Comparison of ENCODE assay signal across 7 cellular contexts in genomic region chr6:31462026-31462963, GRCh38. TPM values are rescaled to one million over a fixed set of nuclear protein-coding genes. Genes with fewer than 3 reads are reported as not detected.
DNase-seq lines count a peak whose midpoint lies in the region; ATAC-seq and TF ChIP-seq lines count a peak whose summit lies in the region.

No MANE protein-coding gene starts in this region.

- peak; percentile 54 for DNase-seq in HCEC 1CT
- DNase-seq in activated B cell treated with CpG ODN at 0.5 μM for 24 hours: no peak
- DNase-seq in stimulated activated effector memory CD8-positive, alpha-beta T cell treated with anti-CD3 and anti-CD28 coated beads, Interleukin-12 subunit alpha, Interleukin-12 subunit beta, amount 100 ng/mL, for 72 hours (ENCODE audit: low spot score in 2 of 2): no peak
- DNase-seq in NCI-H446 treated with DMSO at 0.1 percent for 48 hours (lab: John Stamatoyannopoulos, UW): no peak
- no peak for DNase-seq in GM13977 (ENCODE audit: low spot score)

- H3K27me3 Mint-ChIP-seq in activated B cell treated with CpG ODN at 0.5 μM for 24 hours: no peaks in the 10 kb centered on the region

- H3K9me3 ChIP-seq in iPS-18a (ENCODE audit: control insufficient read depth, low read depth, low read length): no peaks in the 10 kb centered on the region

- H3K27me3 ChIP-seq in iPS-18a (ENCODE audit: control insufficient read depth, insufficient read depth, low read length): peaks cover 25% of the 10 kb centered on the region

- no peaks in the 10 kb centered on the region for H3K9me3 Mint-ChIP-seq in activated B cell treated with CpG ODN at 0.5 μM for 24 hours
- no peaks in the 10 kb centered on the region for H3K9me3 Mint-ChIP-seq in stimulated activated effector memory CD8-positive, alpha-beta T cell treated with anti-CD3 and anti-CD28 coated beads, Interleukin-12 subunit alpha, Interleukin-12 subunit beta, amount 100 ng/mL, for 72 hours

- CTCF ChIA-PET in activated B cell treated with CpG ODN at 0.5 μM for 24 hours (lab: Charles Lee): interaction anchor here (0.8 to 1.2 kb wide), 3 partner anchors 20 to 96 kb away, joined by 3 to 4 read pairs (median 3); no protein-coding TSS in a partner anchor

- H3K9ac ChIP-seq in iPS-18a (ENCODE audit: low read length): no peak overlapping the region

- peaks cover 52% of the 10 kb centered on the region for H3K4me1 Mint-ChIP-seq in activated B cell treated with CpG ODN at 0.5 μM for 24 hours
- H3K4me1 Mint-ChIP-seq in stimulated activated effector memory CD8-positive, alpha-beta T cell treated with anti-CD3 and anti-CD28 coated beads, Interleukin-12 subunit alpha, Interleukin-12 subunit beta, amount 100 ng/mL, for 72 hours: peaks cover 48% of the 10 kb centered on the region

- H3K4me3 Mint-ChIP-seq in activated B cell treated with CpG ODN at 0.5 μM for 24 hours: peak overlapping the region; percentile 100
- H3K4me3 Mint-ChIP-seq in stimulated activated effector memory CD8-positive, alpha-beta T cell treated with anti-CD3 and anti-CD28 coated beads, Interleukin-12 subunit alpha, Interleukin-12 subunit beta, amount 100 ng/mL, for 72 hours: peak overlapping the region; percentile 100

- POLR2A ChIA-PET in activated B cell treated with CpG ODN at 0.5 μM for 24 hours (lab: Charles Lee): interaction anchor here (0.5 to 2.1 kb wide), 24 partner anchors 9 to 1203 kb away, joined by 3 to 15 read pairs (median 4); partner anchors contain the start of genes BAG6, DDX39B, DXO and FKBPL

- intact Hi-C loops in activated B cell treated with CpG ODN at 0.5 μM for 24 hours (cut with micrococcal nuclease): loop anchor here (5.0 kb wide), 2 partner anchors 35 to 305 kb away; partner anchors contain the start of genes CCHCR1, MICB and TCF19

- in situ Hi-C loops in GM13977 (cut with MboI; ENCODE audit: low pct_unique_long_range_greater_than_20kb, low sequenced_read_pairs, unreplicated experiment): no loop called here

- H3K4me1 ChIP-seq in iPS-18a (ENCODE audit: control insufficient read depth, low read depth, low read length): no peaks in the 10 kb centered on the region

- peak overlapping the region; percentile 98 for H3K27ac Mint-ChIP-seq in activated B cell treated with CpG ODN at 0.5 μM for 24 hours
- peak overlapping the region; percentile 100 for H3K27ac Mint-ChIP-seq in stimulated activated effector memory CD8-positive, alpha-beta T cell treated with anti-CD3 and anti-CD28 coated beads, Interleukin-12 subunit alpha, Interleukin-12 subunit beta, amount 100 ng/mL, for 72 hours

- no peak overlapping the region for H3K27ac ChIP-seq in iPS-18a (ENCODE audit: low read length)

- H3K36me3 ChIP-seq in iPS-18a (ENCODE audit: control insufficient read depth, low read depth, low read length): no peaks in the 10 kb centered on the region

- ATAC-seq in activated B cell treated with CpG ODN at 0.5 μM for 24 hours (ENCODE audit: low read depth): no peak
- peak; percentile 43 for ATAC-seq in stimulated activated effector memory CD8-positive, alpha-beta T cell treated with anti-CD3 and anti-CD28 coated beads, Interleukin-12 subunit alpha, Interleukin-12 subunit beta, amount 100 ng/mL, for 72 hours
- ATAC-seq in GM21825 (IDR thresholded peaks at IDR 0.05; ENCODE audit: unreplicated experiment): no peak

- TF ChIP-seq CTCF in activated B cell treated with CpG ODN at 0.5 μM for 24 hours (IDR thresholded peaks at IDR 0.05): no peak
- no peak for TF ChIP-seq CTCF in GM13977 (IDR thresholded peaks at IDR 0.05; ENCODE audit: extremely low read depth, insufficient read depth, missing control alignments)

- peaks cover 43% of the 10 kb centered on the region for H3K36me3 Mint-ChIP-seq in activated B cell treated with CpG ODN at 0.5 μM for 24 hours (ENCODE audit: low read depth)
- H3K36me3 Mint-ChIP-seq in stimulated activated effector memory CD8-positive, alpha-beta T cell treated with anti-CD3 and anti-CD28 coated beads, Interleukin-12 subunit alpha, Interleukin-12 subunit beta, amount 100 ng/mL, for 72 hours: peaks cover 55% of the 10 kb centered on the region

- peak overlapping the region; percentile 16 for H3K4me3 ChIP-seq in iPS-18a (ENCODE audit: low read length)

RNA-seq across cellular contexts. Expression of gene MICB, which starts 35.6 kb away (rescaled TPM):
- 17.2 and 17.6 TPM in 2 replicates for total RNA-seq in activated B cell treated with CpG ODN at 0.5 μM for 24 hours

RNA-seq across cellular contexts. Expression of gene MICA, which starts 58.9 kb away (rescaled TPM):
- 8.9 and 9.0 TPM in 2 replicates for total RNA-seq in activated B cell treated with CpG ODN at 0.5 μM for 24 hours
